16 cellular contexts compared by ENCODE assay signal in the genomic region with DNA sequence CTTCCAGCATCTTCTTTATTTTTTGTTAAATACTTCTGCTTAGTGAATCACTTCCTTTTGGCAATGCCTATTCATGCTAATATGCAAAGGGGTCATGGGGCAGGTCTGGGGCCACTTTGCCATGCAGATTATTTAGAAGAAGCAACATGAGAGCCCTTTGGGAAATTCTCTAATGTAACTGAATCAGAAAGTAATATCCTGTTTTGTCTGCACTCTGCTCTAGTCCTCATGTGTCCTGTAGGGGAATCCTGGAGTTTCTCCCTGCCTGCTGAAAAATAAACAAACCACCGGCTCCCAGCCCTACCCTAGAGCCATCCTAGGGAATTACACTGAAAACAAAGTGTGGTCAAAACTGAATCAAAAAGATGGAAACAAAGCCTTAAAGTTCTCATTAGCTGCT.
A peak's percentile ranks its signal among the peaks of the same experiment; 100 is the strongest.
DNase-seq lines count a peak whose midpoint lies in the region; ATAC-seq and TF ChIP-seq lines count a peak whose summit lies in the region.
"Had no signal": no experiment of that assay in that cellular context is flagged by ENCODE, and none has a peak within 500 bp of the region (broad histone marks: within the 10 kb centered on the region; RNA-seq: fewer than 3 reads in every experiment).

No MANE protein-coding gene starts in this region.

- intact Hi-C loops in activated naive CD4-positive, alpha-beta T cell treated with anti-CD3 and anti-CD28 coated beads for 36 hours (cut with micrococcal nuclease), result no loop called here

- peak; percentile 69 for TF ChIP-seq CTCF in HFFc6 (IDR thresholded peaks at IDR 0.05)
- TF ChIP-seq CTCF in brain microvascular endothelial cell (IDR thresholded peaks at IDR 0.05; ENCODE audit: low read depth, low read length, missing control alignments), result peak; percentile 70

- H3K27me3 ChIP-seq in brain microvascular endothelial cell (replicated peaks), result no peaks in the 10 kb centered on the region

- no peak overlapping the region for H3K4me3 ChIP-seq in brain microvascular endothelial cell (ENCODE audit: low read depth, low read length)

- CTCF ChIA-PET in activated naive CD4-positive, alpha-beta T cell treated with anti-CD3 and anti-CD28 coated beads for 36 hours (lab: Charles Lee), result no interaction called here

- peaks cover 4% of the 10 kb centered on the region; the same call in 1 of the 2 replicates for H3K27me3 Mint-ChIP-seq in HFFc6 (ENCODE audit: insufficient read depth)
- H3K27me3 Mint-ChIP-seq in activated naive CD4-positive, alpha-beta T cell treated with anti-CD3 and anti-CD28 coated beads for 36 hours (ENCODE audit: low read depth), result peaks cover 9% of the 10 kb centered on the region
- no peaks in the 10 kb centered on the region for H3K27me3 Mint-ChIP-seq in activated T-helper 17 cell treated with anti-CD3 and anti-CD28 coated beads, Interleukin-2, amount 50 U/mL, for 72 hours
- H3K27me3 Mint-ChIP-seq: activated CD4-positive, alpha-beta memory T cell treated with anti-CD3 and anti-CD28 coated beads for 36 hours had no signal

- peaks cover 15% of the 10 kb centered on the region for H3K9me3 Mint-ChIP-seq in HFFc6
- peaks cover 12% of the 10 kb centered on the region for H3K9me3 Mint-ChIP-seq in activated naive CD4-positive, alpha-beta T cell treated with anti-CD3 and anti-CD28 coated beads for 36 hours
- peaks cover 4% of the 10 kb centered on the region for H3K9me3 Mint-ChIP-seq in activated T-helper 17 cell treated with anti-CD3 and anti-CD28 coated beads, Interleukin-2, amount 50 U/mL, for 72 hours

- peaks cover 15% of the 10 kb centered on the region for H3K36me3 Mint-ChIP-seq in HFFc6 (ENCODE audit: low read depth)
- no peaks in the 10 kb centered on the region for H3K36me3 Mint-ChIP-seq in activated naive CD4-positive, alpha-beta T cell treated with anti-CD3 and anti-CD28 coated beads for 36 hours (ENCODE audit: low read depth)
- H3K36me3 Mint-ChIP-seq in activated T-helper 17 cell treated with anti-CD3 and anti-CD28 coated beads, Interleukin-2, amount 50 U/mL, for 72 hours (ENCODE audit: low read depth), result no peaks in the 10 kb centered on the region
- H3K36me3 Mint-ChIP-seq: activated CD4-positive, alpha-beta memory T cell treated with anti-CD3 and anti-CD28 coated beads for 36 hours; activated naive CD4-positive, alpha-beta T cell treated with anti-CD3 and anti-CD28 coated beads, Interleukin-2, amount 10 ng/mL, durations not matched to agents 7 days and 5 days had no signal

- H3K4me3 Mint-ChIP-seq in HFFc6, result no peak overlapping the region
- no peak overlapping the region for H3K4me3 Mint-ChIP-seq in activated naive CD4-positive, alpha-beta T cell treated with anti-CD3 and anti-CD28 coated beads for 36 hours
- H3K4me3 Mint-ChIP-seq in activated T-helper 17 cell treated with anti-CD3 and anti-CD28 coated beads, Interleukin-2, amount 50 U/mL, for 72 hours, result no peak overlapping the region
- H3K4me3 Mint-ChIP-seq: activated CD4-positive, alpha-beta memory T cell treated with anti-CD3 and anti-CD28 coated beads for 36 hours; activated naive CD4-positive, alpha-beta T cell treated with anti-CD3 and anti-CD28 coated beads, Interleukin-2, amount 10 ng/mL, durations not matched to agents 7 days and 5 days; T-helper 17 cell had no signal

- H3K27ac ChIP-seq in brain microvascular endothelial cell, result no peak overlapping the region

- no peak for ATAC-seq in activated T-helper 17 cell treated with anti-CD3 and anti-CD28 coated beads, Interleukin-2, amount 50 U/mL, for 72 hours (replicated peaks)
- no peak for ATAC-seq in HG02610 (IDR thresholded peaks at IDR 0.05; ENCODE audit: unreplicated experiment)
- ATAC-seq: T-helper 17 cell had no signal

- no peaks in the 10 kb centered on the region for H3K36me3 ChIP-seq in brain microvascular endothelial cell (replicated peaks)

- H3K4me1 Mint-ChIP-seq in HFFc6 (ENCODE audit: low read depth), result peaks cover 32% of the 10 kb centered on the region
- H3K4me1 Mint-ChIP-seq in activated naive CD4-positive, alpha-beta T cell treated with anti-CD3 and anti-CD28 coated beads for 36 hours (ENCODE audit: low read depth), result no peaks in the 10 kb centered on the region
- H3K4me1 Mint-ChIP-seq in activated T-helper 17 cell treated with anti-CD3 and anti-CD28 coated beads, Interleukin-2, amount 50 U/mL, for 72 hours, result no peaks in the 10 kb centered on the region
- H3K4me1 Mint-ChIP-seq: activated naive CD4-positive, alpha-beta T cell treated with anti-CD3 and anti-CD28 coated beads, Interleukin-2, amount 10 ng/mL, durations not matched to agents 7 days and 5 days; T-helper 17 cell had no signal

- DNase-seq in AG20443 (ENCODE audit: low spot score) (peak; percentile 14), HFFc6 (peak; percentile 32), brain microvascular endothelial cell (peak; percentile 34), iPS-NIHi11 (ENCODE audit: low spot score) (peak; percentile 30), DMS153 treated with DMSO at 0.1 percent for 48 hours (lab: John Stamatoyannopoulos, UW; ENCODE audit: unreplicated experiment) (no peak)
- DNase-seq in activated naive CD4-positive, alpha-beta T cell treated with anti-CD3 and anti-CD28 coated beads for 36 hours, result no peak
- DNase-seq: activated CD4-positive, alpha-beta memory T cell treated with anti-CD3 and anti-CD28 coated beads for 36 hours; activated naive CD4-positive, alpha-beta T cell treated with anti-CD3 and anti-CD28 coated beads, Interleukin-2, amount 10 ng/mL, durations not matched to agents 7 days and 5 days; Calu3; GOT3; hypothalamus; midbrain; NCI-H2029; T-helper 17 cell had no signal

- no peak overlapping the region for H3K27ac Mint-ChIP-seq in HFFc6
- H3K27ac Mint-ChIP-seq in activated naive CD4-positive, alpha-beta T cell treated with anti-CD3 and anti-CD28 coated beads for 36 hours, result no peak overlapping the region
- H3K27ac Mint-ChIP-seq in activated T-helper 17 cell treated with anti-CD3 and anti-CD28 coated beads, Interleukin-2, amount 50 U/mL, for 72 hours, result no peak overlapping the region
- H3K27ac Mint-ChIP-seq: activated CD4-positive, alpha-beta memory T cell treated with anti-CD3 and anti-CD28 coated beads for 36 hours; activated naive CD4-positive, alpha-beta T cell treated with anti-CD3 and anti-CD28 coated beads, Interleukin-2, amount 10 ng/mL, durations not matched to agents 7 days and 5 days; T-helper 17 cell had no signal

- in situ Hi-C loops in brain microvascular endothelial cell (cut with HindIII; ENCODE audit: low pct_ligation_motif_present, low sequenced_read_pairs), result no loop called here

Comparison
In these comparisons a context has a peak if more than half of its experiments do, and no peak if none do; other contexts are left out.
1. DNase-seq: peak in AG20443 (single experiment), HFFc6 (single experiment), brain microvascular endothelial cell (single experiment) and iPS-NIHi11 (single experiment); none in activated naive CD4-positive, alpha-beta T cell treated with anti-CD3 and anti-CD28 coated beads for 36 hours (single experiment) and DMS153 treated with DMSO at 0.1 percent for 48 hours (single experiment).